ENCODE assay signal across 2 cellular contexts in the genomic region with DNA sequence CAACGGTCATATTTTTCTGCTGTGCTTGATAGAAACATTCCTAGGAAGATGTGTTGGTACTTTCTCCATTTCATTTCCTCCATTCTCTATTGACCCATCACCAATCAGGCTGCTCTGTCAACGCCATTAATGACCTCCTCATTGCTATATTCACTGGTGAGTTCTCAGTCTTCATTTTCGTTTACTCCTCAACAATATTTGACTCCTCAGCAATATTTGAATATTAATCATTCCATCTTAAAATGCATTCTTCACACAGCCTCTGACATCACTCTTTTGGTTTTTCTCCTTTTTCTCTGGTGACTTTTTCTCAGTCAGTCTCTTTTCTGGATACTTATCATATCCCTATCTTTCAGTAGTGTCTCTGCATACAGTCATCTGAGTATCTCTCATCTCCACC.
TF ChIP-seq lines count a peak whose summit lies in the region.

No MANE protein-coding gene starts in this region.

TF ChIP-seq in A549, 52 proteins besides CTCF, POLR2A, EP300 and RAD21 (continued from another document):
- TF ChIP-seq POLR2AphosphoS2 (conservative IDR thresholded peaks at IDR 0.05; ENCODE audit: low read length) (no peak), MAFK (IDR thresholded peaks at IDR 0.05; ENCODE audit: partially characterized antibody) (peak; percentile 70)

TF ChIP-seq in K562, 482 proteins besides CTCF, POLR2A, EP300 and RAD21 (continued from another document):
- peak; percentile 33 for TF ChIP-seq ZNF316 (IDR thresholded peaks at IDR 0.05)
- no peak for TF ChIP-seq MCM3 (IDR thresholded peaks at IDR 0.05)
- no peak for TF ChIP-seq ETV5 (CRISPR knock-in tag; IDR thresholded peaks at IDR 0.05; ENCODE audit: low read depth)
- TF ChIP-seq MYNN (IDR thresholded peaks at IDR 0.05) = no peak
- no peak for TF ChIP-seq MYNN (CRISPR knock-in tag; IDR thresholded peaks at IDR 0.05)
TF ChIP-seq in K562: peak in this region for 1.
